Comparison of ENCODE assay signal across 1 cellular context in genomic region chr19:48651682-48652046, GRCh38.
TF ChIP-seq lines count a peak whose summit lies in the region.

No MANE protein-coding gene starts in this region.

TF ChIP-seq in HCT116, 20 proteins besides CTCF, POLR2A, EP300 and RAD21:
- no peak for TF ChIP-seq FOSL1 (IDR thresholded peaks at IDR 0.05; ENCODE audit: low read depth)
- TF ChIP-seq TCF7L2 (IDR thresholded peaks at IDR 0.05; ENCODE audit: borderline replicate concordance, extremely low read depth, insufficient read depth, insufficient read length), result no peak
- no peak for TF ChIP-seq JUND (IDR thresholded peaks at IDR 0.05)
- no peak for TF ChIP-seq REST (IDR thresholded peaks at IDR 0.05; ENCODE audit: low read depth)
- no peak for TF ChIP-seq ATF3 (IDR thresholded peaks at IDR 0.05)
- TF ChIP-seq SIN3A (IDR thresholded peaks at IDR 0.05; ENCODE audit: low read depth), result no peak
- TF ChIP-seq ZBTB33 (IDR thresholded peaks at IDR 0.05; ENCODE audit: extremely low read depth, insufficient replicate concordance, low read length), result no peak
TF ChIP-seq in HCT116: peak in this region for 0.
